In genomic region chr12:124683725-124684124, GRCh38 we compare ENCODE assay signal across 23 cellular contexts.
DNase-seq lines count a peak whose midpoint lies in the region; ATAC-seq, FAIRE-seq and TF ChIP-seq lines count a peak whose summit lies in the region.
"Had no signal": no experiment of that assay in that cellular context is flagged by ENCODE, and none has a peak within 500 bp of the region (broad histone marks: within the 10 kb centered on the region; RNA-seq: fewer than 3 reads in every experiment).

No MANE protein-coding gene starts in this region.

- H3K4me3 Mint-ChIP-seq in CD14-positive monocyte: no peak overlapping the region
- H3K4me3 Mint-ChIP-seq: activated CD8-positive, alpha-beta T cell treated with anti-CD3 and anti-CD28 coated beads, Interleukin-2, amount 10 ng/mL, durations not matched to agents 7 days and 5 days; GM23338; IgD-negative memory B cell had no signal

- no peaks in the 10 kb centered on the region for H3K9me3 ChIP-seq in RWPE2 (ENCODE audit: severe bottlenecking)
- H3K9me3 ChIP-seq in kidney (ENCODE audit: control insufficient read depth in 1 of 2, low read length in 2 of 2): no peaks in the 10 kb centered on the region
- no peaks in the 10 kb centered on the region for H3K9me3 ChIP-seq in smooth muscle cell (replicated peaks; ENCODE audit: low read depth)
- H3K9me3 ChIP-seq in effector memory CD4-positive, alpha-beta T cell (ENCODE audit: control insufficient read depth, low read length): no peaks in the 10 kb centered on the region
- no peaks in the 10 kb centered on the region for H3K9me3 ChIP-seq in OCI-LY7 (ENCODE audit: low read length)
- H3K9me3 ChIP-seq: body of pancreas had no signal

- intact Hi-C loops in CD14-positive monocyte (cut with micrococcal nuclease) (loop anchor here (5.0 to 10.0 kb wide), 6 partner anchors 39 to 289 kb away; partner anchors contain the start of gene NCOR2 (in 1 of the 2)), kidney (cut with DNase I) (no loop called here), OCI-LY7 (cut with micrococcal nuclease; ENCODE audit: unreplicated experiment) (loop anchor here (5.0 kb wide), 1 partner anchor 116 kb away; the partner anchor contains the start of gene NCOR2)

- no peak overlapping the region for H3K9ac ChIP-seq in kidney (ENCODE audit: low read length in 2 of 2)
- no peak overlapping the region for H3K9ac ChIP-seq in smooth muscle cell (ENCODE audit: low read depth)

- H3K27ac Mint-ChIP-seq in CD14-positive monocyte: peak overlapping the region in 5 of 7 donors; percentile 56 to 96 (median 84)
- H3K27ac Mint-ChIP-seq: activated naive CD4-positive, alpha-beta T cell treated with anti-CD3 and anti-CD28 coated beads, Interleukin-2, amount 50 U/mL, for 72 hours; GM23338 had no signal

- H3K79me2 ChIP-seq in smooth muscle cell (ENCODE audit: low read depth) (no peaks in the 10 kb centered on the region), OCI-LY7 (ENCODE audit: insufficient read depth, low read depth, low read length) (no peaks in the 10 kb centered on the region)

- H3K4me1 Mint-ChIP-seq in CD14-positive monocyte: peaks cover 87% of the 10 kb centered on the region

- H3K9me3 Mint-ChIP-seq in CD14-positive monocyte: peaks cover 0 to 5% (median 2%) of the 10 kb centered on the region in 7 donors
- H3K9me3 Mint-ChIP-seq: GM23338, neural crest cell had no signal

- FAIRE-seq in kidney (lab: Jason Lieb, UNC): no peak
- FAIRE-seq: urothelium cell line had no signal

- H3K4me1 ChIP-seq in RWPE2 (ENCODE audit: insufficient read depth, poor library complexity, severe bottlenecking) (peaks cover 50% of the 10 kb centered on the region), kidney (ENCODE audit: control insufficient read depth in 1 of 2, insufficient read depth in 1 of 2, low read depth in 1 of 2, low read length in 2 of 2) (peaks cover 12 to 41% of the 10 kb centered on the region in 2 donors), smooth muscle cell (ENCODE audit: low read depth) (peaks cover 43% of the 10 kb centered on the region), OCI-LY7 (ENCODE audit: insufficient read depth, low read length, poor library complexity, severe bottlenecking) (no peaks in the 10 kb centered on the region)
- H3K4me1 ChIP-seq in effector memory CD4-positive, alpha-beta T cell (ENCODE audit: control insufficient read depth, insufficient read depth, low read length, poor library complexity, severe bottlenecking): peaks cover 10% of the 10 kb centered on the region

- CTCF ChIA-PET in OCI-LY7 (lab: Charles Lee; ENCODE audit: unreplicated experiment): no interaction called here

- H3F3A ChIP-seq in smooth muscle cell (ENCODE audit: low read depth): peaks cover 57% of the 10 kb centered on the region

- H4K20me1 ChIP-seq in smooth muscle cell (ENCODE audit: low read depth) (no peaks in the 10 kb centered on the region), OCI-LY7 (ENCODE audit: insufficient read depth, low read length) (no peaks in the 10 kb centered on the region)

- H3K4me2 ChIP-seq in smooth muscle cell: no peak overlapping the region
- no peak overlapping the region for H3K4me2 ChIP-seq in OCI-LY7 (ENCODE audit: low read length)
- H3K4me2 ChIP-seq: GM23338 had no signal

- ATAC-seq in RWPE2 (ENCODE audit: low read depth): no peak
- ATAC-seq: activated CD8-positive, alpha-beta T cell treated with anti-CD3 and anti-CD28 coated beads, Interleukin-2, amount 10 ng/mL, durations not matched to agents 7 days and 5 days; activated naive CD4-positive, alpha-beta T cell treated with anti-CD3 and anti-CD28 coated beads, Interleukin-2, amount 50 U/mL, for 72 hours; body of pancreas; GM23338 had no signal

- H3K27me3 ChIP-seq in RWPE2 (ENCODE audit: insufficient read depth, poor library complexity, severe bottlenecking): no peaks in the 10 kb centered on the region
- no peaks in the 10 kb centered on the region for H3K27me3 ChIP-seq in smooth muscle cell (ENCODE audit: low read depth)
- H3K27me3 ChIP-seq in effector memory CD4-positive, alpha-beta T cell (replicated peaks; ENCODE audit: control insufficient read depth, insufficient read depth, low read length, poor library complexity, severe bottlenecking): no peaks in the 10 kb centered on the region
- H3K27me3 ChIP-seq: body of pancreas had no signal

- no TSS peak for BruUV-seq in OCI-LY7 (replicated peaks; lab: Mats Ljungman, UMichigan)

- peak overlapping the region; percentile 91 for H3K27ac ChIP-seq in RWPE2 (ENCODE audit: poor library complexity, severe bottlenecking)
- no peak overlapping the region for H3K27ac ChIP-seq in kidney (ENCODE audit: low read depth in 2 of 2, low read length in 2 of 2)
- peak overlapping the region; percentile 92 for H3K27ac ChIP-seq in smooth muscle cell (ENCODE audit: low read depth)
- no peak overlapping the region for H3K27ac ChIP-seq in effector memory CD4-positive, alpha-beta T cell (ENCODE audit: insufficient read depth, low read length, poor library complexity, severe bottlenecking)
- no peak overlapping the region for H3K27ac ChIP-seq in OCI-LY7 (ENCODE audit: low read depth, low read length, poor library complexity, severe bottlenecking)

- no peaks in the 10 kb centered on the region for H3K9me2 ChIP-seq in OCI-LY7 (ENCODE audit: insufficient read depth, low read length)

- no peak for DNase-seq in CD14-positive monocyte (ENCODE audit: low spot score)
- DNase-seq in RWPE2 (ENCODE audit: low spot score): no peak
- peak; percentile 18 for DNase-seq in kidney
- DNase-seq in smooth muscle cell (lab: John Stamatoyannopoulos, UW; ENCODE audit: unreplicated experiment): no peak
- DNase-seq in effector memory CD4-positive, alpha-beta T cell: no peak
- DNase-seq in superior temporal gyrus (ENCODE audit: extremely low spot score): no peak
- no peak for DNase-seq in GF-D8 (lab: John Stamatoyannopoulos, UW)
- no peak for DNase-seq in OCI-LY7 (ENCODE audit: low spot score)
- DNase-seq: activated CD4-positive, CD25-positive, alpha-beta regulatory T cell; activated CD8-positive, alpha-beta T cell treated with anti-CD3 and anti-CD28 coated beads, Interleukin-2, amount 10 ng/mL, durations not matched to agents 7 days and 5 days; activated T-cell treated with anti-CD3 and anti-CD28 coated beads, Interleukin-2, amount 50 U/mL, for 48 hours; body of pancreas; dermis blood vessel endothelial cell; DND-41; erythroblast; NCI-H187 treated with DMSO at 0.1 percent for 48 hours; NCI-H510A; SIG-M5 had no signal

- H3K4me3 ChIP-seq in RWPE2 (ENCODE audit: severe bottlenecking) (no peak overlapping the region), kidney (ENCODE audit: low read length in 2 of 2) (no peak overlapping the region), smooth muscle cell (no peak overlapping the region), OCI-LY7 (ENCODE audit: low read depth, low read length, poor library complexity, severe bottlenecking) (no peak overlapping the region)
- no peak overlapping the region for H3K4me3 ChIP-seq in effector memory CD4-positive, alpha-beta T cell (ENCODE audit: insufficient read depth, low read depth, low read length, poor library complexity, severe bottlenecking)
- H3K4me3 ChIP-seq: body of pancreas, GM23338 had no signal

- no peak for TF ChIP-seq CTCF in CD14-positive monocyte (IDR thresholded peaks at IDR 0.05)
- no peak for TF ChIP-seq CTCF in RWPE2 (IDR thresholded peaks at IDR 0.05; ENCODE audit: poor library complexity, severe bottlenecking)
- TF ChIP-seq CTCF in kidney (IDR thresholded peaks at IDR 0.05; ENCODE audit: borderline replicate concordance, extremely low read depth, insufficient read depth): no peak
- no peak for TF ChIP-seq CTCF in smooth muscle cell (IDR thresholded peaks at IDR 0.05; ENCODE audit: borderline replicate concordance, insufficient read depth, poor library complexity, severe bottlenecking)
- TF ChIP-seq CTCF in OCI-LY7 (conservative IDR thresholded peaks at IDR 0.05; ENCODE audit: low read length): no peak

- H2AFZ ChIP-seq in smooth muscle cell (ENCODE audit: low read depth) (no peak overlapping the region), OCI-LY7 (ENCODE audit: low read length) (no peak overlapping the region)
- H2AFZ ChIP-seq: GM23338 had no signal

- H3K36me3 Mint-ChIP-seq in CD14-positive monocyte: peaks cover 4 to 10% of the 10 kb centered on the region in 2 donors
- H3K36me3 Mint-ChIP-seq: activated naive CD4-positive, alpha-beta T cell treated with anti-CD3 and anti-CD28 coated beads, Interleukin-2, amount 50 U/mL, for 72 hours; IgD-negative memory B cell had no signal

- peaks cover 0 to 3% (median 2%) of the 10 kb centered on the region in 3 donors for H3K27me3 Mint-ChIP-seq in CD14-positive monocyte (ENCODE audit: low read depth in 3 of 3)

- WGBS in smooth muscle cell (ENCODE audit: low lambda C conversion rate): 85% methylated on average over 5 of the region's 5 CpGs

- H3K36me3 ChIP-seq in RWPE2 (ENCODE audit: low read depth): no peaks in the 10 kb centered on the region
- no peaks in the 10 kb centered on the region for H3K36me3 ChIP-seq in kidney (ENCODE audit: control insufficient read depth in 1 of 2, insufficient read depth in 2 of 2, low read length in 2 of 2)
- no peaks in the 10 kb centered on the region for H3K36me3 ChIP-seq in smooth muscle cell (ENCODE audit: low read depth)
- H3K36me3 ChIP-seq in effector memory CD4-positive, alpha-beta T cell (ENCODE audit: control insufficient read depth, insufficient read depth, low read length): no peaks in the 10 kb centered on the region
- no peaks in the 10 kb centered on the region for H3K36me3 ChIP-seq in OCI-LY7 (ENCODE audit: insufficient read depth, low read length)

- POLR2A ChIA-PET in OCI-LY7 (lab: Charles Lee): no interaction called here

Comparison
In these comparisons a context has a peak if more than half of its experiments do, and no peak if none do; other contexts are left out.
1. H3K27ac ChIP-seq: peak in RWPE2 (single experiment) and smooth muscle cell (single experiment); none in kidney (0 of 2), effector memory CD4-positive, alpha-beta T cell (single experiment) and OCI-LY7 (single experiment).